9 cellular contexts compared by ENCODE assay signal in genomic region chr17:76241205-76241539, GRCh38. TPM values are rescaled to one million over a fixed set of nuclear protein-coding genes. Genes with fewer than 3 reads are reported as not detected.
DNase-seq lines count a peak whose midpoint lies in the region; ATAC-seq and TF ChIP-seq lines count a peak whose summit lies in the region.
"Had no signal": no experiment of that assay in that cellular context is flagged by ENCODE, and none has a peak within 500 bp of the region (broad histone marks: within the 10 kb centered on the region; RNA-seq: fewer than 3 reads in every experiment).

No MANE protein-coding gene starts in this region.

- intact Hi-C loops in heart right ventricle (cut with DNase I) (loop anchor here in 1 of 10 donors (5.0 kb wide), 1 partner anchor 36 kb away; no protein-coding TSS in a partner anchor), psoas muscle (cut with DNase I) (loop anchor here in 1 of 2 donors (5.0 kb wide), 1 partner anchor 44 kb away; no protein-coding TSS in a partner anchor)

- CTCF ChIA-PET in WTC11 (lab: Charles Lee) = interaction anchor here (0.6 to 1.9 kb wide), 10 partner anchors 21 to 282 kb away, joined by 3 to 12 read pairs (median 5); no protein-coding TSS in a partner anchor

- H3K4me1 ChIP-seq in heart right ventricle (peaks cover 4 to 31% (median 15%) of the 10 kb centered on the region in 9 donors), psoas muscle (peaks cover 41% of the 10 kb centered on the region)

- peak overlapping the region; percentile 32 to 93 (median 67) for H3K4me3 ChIP-seq in heart right ventricle
- peak overlapping the region; percentile 73 for H3K4me3 ChIP-seq in psoas muscle

- H3K36me3 Mint-ChIP-seq in WTC11 = no peaks in the 10 kb centered on the region

- peaks cover 0 to 55% (median 0%) of the 10 kb centered on the region in 7 donors for H3K27me3 ChIP-seq in heart right ventricle
- no peaks in the 10 kb centered on the region for H3K27me3 ChIP-seq in psoas muscle (ENCODE audit: insufficient read depth in 3 of 3, low read length in 2 of 3)

- TF ChIP-seq CTCF in WTC11 (IDR thresholded peaks at IDR 0.05) (no peak), heart right ventricle (IDR thresholded peaks at IDR 0.05) (no peak), psoas muscle (IDR thresholded peaks at IDR 0.05) (no peak)

- H3K27ac Mint-ChIP-seq in WTC11 = peak overlapping the region; percentile 50; the same call in 1 of the 2 replicates

- H3K36me3 ChIP-seq in heart right ventricle = no peaks in the 10 kb centered on the region
- H3K36me3 ChIP-seq in psoas muscle (ENCODE audit: insufficient read depth in 1 of 2, low read depth in 1 of 2) = no peaks in the 10 kb centered on the region

- POLR2A ChIA-PET in WTC11 (lab: Charles Lee) = interaction anchor here (0.6 kb wide), 1 partner anchor 334 kb away, joined by 4 read pairs; no protein-coding TSS in a partner anchor

- peak; percentile 22 for DNase-seq in GM03348 (ENCODE audit: low spot score)
- no peak for DNase-seq in WTC11 (ENCODE audit: low spot score)
- DNase-seq in heart right ventricle = no peak
- peak; percentile 46 to 76 for DNase-seq in psoas muscle
- no peak for DNase-seq in HT-29 (ENCODE audit: low spot score)
- no peak for DNase-seq in NCI-H748 treated with DMSO at 0.1 percent for 48 hours (lab: John Stamatoyannopoulos, UW)
- DNase-seq: activated CD4-positive, alpha-beta T cell treated with anti-CD3 and anti-CD28 coated beads for 48 hours had no signal

- no peaks in the 10 kb centered on the region for H3K9me3 ChIP-seq in heart right ventricle
- no peaks in the 10 kb centered on the region for H3K9me3 ChIP-seq in psoas muscle

- peaks cover 10% of the 10 kb centered on the region for H3K4me1 Mint-ChIP-seq in WTC11

- peak overlapping the region in 8 of 10 donors; percentile 4 to 75 (median 59) for H3K27ac ChIP-seq in heart right ventricle
- peak overlapping the region; percentile 94 for H3K27ac ChIP-seq in psoas muscle

- 8 to 10% methylated on average over 12 of the region's 12 CpGs for WGBS in heart right ventricle, 2 donors
- WGBS in psoas muscle, 3 donors = 5 to 8% (median 5%) methylated on average over 12 of the region's 12 CpGs

- ATAC-seq in WTC11 (no peak), heart right ventricle (peak; percentile 14 to 64 (median 40)), psoas muscle (peak in 3 of 4 donors; percentile 20 to 57 (median 52)), GM21576 (IDR thresholded peaks at IDR 0.05; ENCODE audit: unreplicated experiment) (no peak), HG03460 (IDR thresholded peaks at IDR 0.05; ENCODE audit: unreplicated experiment) (no peak)

- H3K9me3 Mint-ChIP-seq in WTC11 = no peaks in the 10 kb centered on the region

- H3K27me3 Mint-ChIP-seq in WTC11 (ENCODE audit: low read depth) = peaks cover 62% of the 10 kb centered on the region

- peak overlapping the region; percentile 81 for H3K4me3 Mint-ChIP-seq in WTC11

TF ChIP-seq in WTC11, 78 proteins besides CTCF, POLR2A, EP300 and RAD21:
- no peak for TF ChIP-seq MXD4 (CRISPR knock-in tag; IDR thresholded peaks at IDR 0.05; ENCODE audit: borderline replicate concordance)
- no peak for TF ChIP-seq IRF1 (CRISPR knock-in tag; IDR thresholded peaks at IDR 0.05)
- no peak for TF ChIP-seq SOX15 (CRISPR knock-in tag; IDR thresholded peaks at IDR 0.05)
- no peak for TF ChIP-seq GTF2I (CRISPR knock-in tag; conservative IDR thresholded peaks at IDR 0.05)
- no peak for TF ChIP-seq KAT7 (CRISPR knock-in tag; IDR thresholded peaks at IDR 0.05; ENCODE audit: borderline replicate concordance)
- no peak for TF ChIP-seq TEAD4 (CRISPR knock-in tag; IDR thresholded peaks at IDR 0.05)
TF ChIP-seq in WTC11: peak in this region for 0.

RNA-seq across cellular contexts. Expression of gene RNF157, which starts 0.9 kb away (rescaled TPM):
- 11.2 to 15.1 TPM (median 13.7 TPM) in 3 replicates for total RNA-seq in WTC11 (2021)
- 10 to 100 TPM in 2 of 10 donors, 1 to 10 TPM in 8; 1.3 to 18.8 (median 3.4) TPM for total RNA-seq in heart right ventricle
- 1 to 10 TPM; 2.2 to 6.9 TPM for polyA plus RNA-seq in heart right ventricle
- 10 to 100 TPM; 35.0 to 76.5 (median 60.0) TPM for total RNA-seq in psoas muscle
- polyA plus RNA-seq in psoas muscle = 10 to 100 TPM; 14.9 to 90.1 (median 73.9) TPM
- total RNA-seq in HT-29 (2014; rRNA removed; shearing (Covaris generic)) = 1.3 and 3.9 TPM in 2 replicates

RNA-seq across cellular contexts. Expression of gene UBALD2, which starts 24.0 kb away (rescaled TPM):
- total RNA-seq in WTC11 (2021) (24.4 to 30.3 TPM (median 28.2 TPM) in 3 replicates), heart right ventricle (10 to 100 TPM; 22.2 to 50.7 (median 27.6) TPM), psoas muscle (100 to 1,000 TPM in 3 of 4 donors, 10 to 100 TPM in 1; 55.2 to 414 (median 183) TPM)
- polyA plus RNA-seq in heart right ventricle (10 to 100 TPM; 13.3 to 20.6 TPM), psoas muscle (100 to 1,000 TPM in 2 of 3 donors, 10 to 100 TPM in 1; 68.2 to 145 (median 120) TPM)
- total RNA-seq in HT-29 (2014; rRNA removed; shearing (Covaris generic)) = 63.7 and 72.5 TPM in 2 replicates

Comparison
In these comparisons a context has a peak if more than half of its experiments do, and no peak if none do; other contexts are left out.
1. DNase-seq: peak in GM03348 (single experiment) and psoas muscle (2 of 2); none in WTC11 (single experiment), heart right ventricle (0 of 2), HT-29 (single experiment) and NCI-H748 treated with DMSO at 0.1 percent for 48 hours (single experiment).
2. ATAC-seq: peak in heart right ventricle (8 of 8) and psoas muscle (3 of 4); none in WTC11 (single experiment), GM21576 (single experiment) and HG03460 (single experiment).